23 cellular contexts compared by ENCODE assay signal in genomic region chr14:80714489-80714888, GRCh38.
DNase-seq lines count a peak whose midpoint lies in the region.
"Had no signal": no experiment of that assay in that cellular context is flagged by ENCODE, and none has a peak within 500 bp of the region (broad histone marks: within the 10 kb centered on the region; RNA-seq: fewer than 3 reads in every experiment).

No MANE protein-coding gene starts in this region.

- H3K4me3 Mint-ChIP-seq in T-helper 2 cell treated with Interferon-gamma antibody and Interleukin-4, amounts not matched to agents 5 μg/mL and 100 μg/mL, for 36 hours, result peak overlapping the region; percentile 19
- peak overlapping the region in 1 of 5 donors; percentile 3 for H3K4me3 Mint-ChIP-seq in immature natural killer cell
- H3K4me3 Mint-ChIP-seq: B cell, T-cell had no signal

- peaks cover 11% of the 10 kb centered on the region; the same call in 1 of the 2 replicates for H3K9me3 ChIP-seq in BLaER1
- H3K9me3 ChIP-seq: A549 had no signal

- H3K36me3 Mint-ChIP-seq in T-helper 2 cell treated with Interferon-gamma antibody and Interleukin-4, amounts not matched to agents 5 μg/mL and 100 μg/mL, for 36 hours (ENCODE audit: low read depth), result no peaks in the 10 kb centered on the region
- no peaks in the 10 kb centered on the region for H3K36me3 Mint-ChIP-seq in immature natural killer cell
- H3K36me3 Mint-ChIP-seq: CD4-positive, CD25-positive, alpha-beta regulatory T cell had no signal

- peaks cover 7% of the 10 kb centered on the region for H3K4me1 Mint-ChIP-seq in T-helper 2 cell treated with Interferon-gamma antibody and Interleukin-4, amounts not matched to agents 5 μg/mL and 100 μg/mL, for 36 hours (ENCODE audit: low read depth)
- peaks cover 7 to 16% of the 10 kb centered on the region in 2 donors for H3K4me1 Mint-ChIP-seq in immature natural killer cell
- H3K4me1 Mint-ChIP-seq: B cell had no signal

- H3K27ac Mint-ChIP-seq in T-helper 2 cell treated with Interferon-gamma antibody and Interleukin-4, amounts not matched to agents 5 μg/mL and 100 μg/mL, for 36 hours, result no peak overlapping the region
- no peak overlapping the region for H3K27ac Mint-ChIP-seq in immature natural killer cell
- H3K27ac Mint-ChIP-seq: B cell, T-cell had no signal

- peak; percentile 66 for DNase-seq in GDM1 (lab: John Stamatoyannopoulos, UW)
- no peak for DNase-seq in T-helper 2 cell treated with Interferon-gamma antibody and Interleukin-4, amounts not matched to agents 5 μg/mL and 100 μg/mL, for 36 hours (ENCODE audit: low spot score)
- peak in 2 of 3 donors; percentile 0 to 5 for DNase-seq in immature natural killer cell
- no peak for DNase-seq in kidney tubule cell (ENCODE audit: low spot score)
- no peak for DNase-seq in germinal center (ENCODE audit: low spot score)
- no peak for DNase-seq in NCI-H2029 treated with DMSO at 0.1 percent for 48 hours (lab: John Stamatoyannopoulos, UW)
- DNase-seq: DMS 273 treated with DMSO at 0.1 percent for 48 hours, DMS79 treated with DMSO at 0.1 percent for 48 hours, GM23248, HCEC 1CT, Karpas-422, NCI-H1417, NCI-H187, NCI-H2107, NCI-H510A, PC-9, SHP77 treated with DMSO at 0.1 percent for 48 hours, T-cell had no signal

- H3K36me3 ChIP-seq in BLaER1, result peaks cover 13% of the 10 kb centered on the region; the same call in 1 of the 2 replicates

- no peaks in the 10 kb centered on the region for H3K27me3 Mint-ChIP-seq in T-helper 2 cell treated with Interferon-gamma antibody and Interleukin-4, amounts not matched to agents 5 μg/mL and 100 μg/mL, for 36 hours (ENCODE audit: low read depth)
- peaks cover 0 to 4% (median 0%) of the 10 kb centered on the region in 3 donors for H3K27me3 Mint-ChIP-seq in immature natural killer cell (ENCODE audit: low read depth in 3 of 3)
- H3K27me3 Mint-ChIP-seq: B cell; CD4-positive, CD25-positive, alpha-beta regulatory T cell; T-cell had no signal

- no peak overlapping the region for H3K27ac ChIP-seq in BLaER1
- H3K27ac ChIP-seq: A549, GM23248, PC-9, RWPE1 had no signal

- H3K4me2 ChIP-seq in BLaER1, result peak overlapping the region; percentile 80
- H3K4me2 ChIP-seq: A549, PC-9 had no signal

- no peaks in the 10 kb centered on the region for H3K9me3 Mint-ChIP-seq in T-helper 2 cell treated with Interferon-gamma antibody and Interleukin-4, amounts not matched to agents 5 μg/mL and 100 μg/mL, for 36 hours
- H3K9me3 Mint-ChIP-seq in immature natural killer cell, result peaks cover 0 to 2% (median 0%) of the 10 kb centered on the region in 6 donors
- H3K9me3 Mint-ChIP-seq: T-cell had no signal

- H3K27me3 ChIP-seq in BLaER1, result no peaks in the 10 kb centered on the region

- H4K20me1 ChIP-seq in BLaER1, result no peaks in the 10 kb centered on the region

- H3K4me3 ChIP-seq in BLaER1, result peak overlapping the region; percentile 10; the same call in 1 of the 2 replicates
- H3K4me3 ChIP-seq: A549, GM23248, PC-9 had no signal

- H3K9ac ChIP-seq in BLaER1, result no peak overlapping the region
- H3K9ac ChIP-seq: GM23248 had no signal

- H3K4me1 ChIP-seq in BLaER1, result peaks cover 44% of the 10 kb centered on the region
- H3K4me1 ChIP-seq: A549 had no signal

Comparison
In these comparisons a context has a peak if more than half of its experiments do, and no peak if none do; other contexts are left out.
1. DNase-seq: peak in GDM1 (single experiment) and immature natural killer cell (2 of 3); none in T-helper 2 cell treated with Interferon-gamma antibody and Interleukin-4, amounts not matched to agents 5 μg/mL and 100 μg/mL, for 36 hours (single experiment), kidney tubule cell (single experiment), germinal center (single experiment) and NCI-H2029 treated with DMSO at 0.1 percent for 48 hours (single experiment).